ENCODE assay signal across 8 cellular contexts in genomic region chr6:75601608-75602163, GRCh38. TPM values are rescaled to one million over a fixed set of nuclear protein-coding genes. Genes with fewer than 3 reads are reported as not detected.
A peak's percentile ranks its signal among the peaks of the same experiment; 100 is the strongest.
DNase-seq lines count a peak whose midpoint lies in the region; ATAC-seq lines count a peak whose summit lies in the region.

Gene SENP6 (plus strand): TSS chr6:75601880. CDS start chr6:75602525, 645 bp downstream.

- H2BK15ac ChIP-seq in neuronal stem cell (ENCODE audit: low read length) = peak within 1 kb of the TSS; percentile 97

- H3K9me3 ChIP-seq in neuronal stem cell (replicated peaks in 1 of 2; ENCODE audit: control insufficient read depth in 2 of 2, insufficient read depth in 1 of 2, low read depth in 1 of 2, low read length in 2 of 2) (peaks cover 0 to 8% of the 10 kb centered on the region in 2 donors), subcutaneous abdominal adipose tissue (ENCODE audit: control insufficient read depth in 5 of 5, low read length in 5 of 5) (no peaks in the 10 kb centered on the region)

- H3K4me3 ChIP-seq in Jurkat, Clone E6-1 (ENCODE audit: low read length) = peak within 1 kb of the TSS; percentile 68
- H3K4me3 ChIP-seq in neuronal stem cell (ENCODE audit: low read length in 2 of 2) (peak within 1 kb of the TSS; percentile 68 to 95), subcutaneous abdominal adipose tissue (ENCODE audit: low read depth in 1 of 5, low read length in 5 of 5) (peak within 1 kb of the TSS; percentile 90 to 95 (median 94))

- H3K27me3 ChIP-seq in neuronal stem cell (ENCODE audit: control insufficient read depth in 3 of 3, insufficient read depth in 3 of 3, low read depth in 1 of 3, low read length in 3 of 3) (no peaks in the 10 kb centered on the region), subcutaneous abdominal adipose tissue (ENCODE audit: control insufficient read depth in 5 of 5, insufficient read depth in 4 of 5, low read length in 5 of 5) (no peaks in the 10 kb centered on the region)

- H3K4me1 ChIP-seq in neuronal stem cell (ENCODE audit: control insufficient read depth in 2 of 2, insufficient read depth in 1 of 2, low read depth in 1 of 2, low read length in 2 of 2) (peaks cover 0 to 2% of the 10 kb centered on the region in 2 donors), subcutaneous abdominal adipose tissue (ENCODE audit: control insufficient read depth in 5 of 5, insufficient read depth in 5 of 5, low read length in 5 of 5) (peaks cover 0 to 28% (median 25%) of the 10 kb centered on the region in 5 donors)

- H3K4me2 ChIP-seq in neuronal stem cell (ENCODE audit: insufficient read depth, low read length, poor library complexity, severe bottlenecking) = peak within 1 kb of the TSS; percentile 66

- H3K23ac ChIP-seq in neuronal stem cell (ENCODE audit: low read depth, low read length, poor library complexity) = peak within 1 kb of the TSS; percentile 99

- H3K36me3 ChIP-seq in neuronal stem cell (replicated peaks in 1 of 2; ENCODE audit: control insufficient read depth in 2 of 2, insufficient read depth in 2 of 2, low read length in 2 of 2) (peaks cover 0 to 19% of the 10 kb centered on the region in 2 donors), subcutaneous abdominal adipose tissue (ENCODE audit: control insufficient read depth in 5 of 5, insufficient read depth in 5 of 5, low read length in 5 of 5) (no peaks in the 10 kb centered on the region)

- H3K9ac ChIP-seq in neuronal stem cell (ENCODE audit: low read depth, low read length, poor library complexity) = peak within 1 kb of the TSS; percentile 99
- H3K9ac ChIP-seq in subcutaneous abdominal adipose tissue (ENCODE audit: low read length in 5 of 5) = peak within 1 kb of the TSS; percentile 91 to 98 (median 94)

- peaks cover 10% of the 10 kb centered on the region for H3K79me1 ChIP-seq in neuronal stem cell (ENCODE audit: low read depth, low read length)

- peak within 1 kb of the TSS; percentile 100 for H3K18ac ChIP-seq in neuronal stem cell (ENCODE audit: low read length)

- DNase-seq in Daoy (ENCODE audit: low read depth) = peak; percentile 91
- DNase-seq in Jurkat, Clone E6-1 (ENCODE audit: low read depth, low spot score) = peak; percentile 46
- DNase-seq in SK-MEL-5 (ENCODE audit: low read depth, low spot score) = peak; percentile 68
- peak; percentile 49 to 73 (median 65) for DNase-seq in activated naive CD4-positive, alpha-beta T cell (lab: John Stamatoyannopoulos, UW)
- peak; percentile 71 for DNase-seq in foreskin melanocyte
- DNase-seq in neuronal stem cell (ENCODE audit: low spot score) = peak; percentile 82

- H3K14ac ChIP-seq in neuronal stem cell (ENCODE audit: low read length) = peak within 1 kb of the TSS; percentile 100

- peak within 1 kb of the TSS; percentile 99 for H2BK5ac ChIP-seq in neuronal stem cell (ENCODE audit: low read length)

- H4K91ac ChIP-seq in neuronal stem cell (ENCODE audit: low read depth, low read length, poor library complexity) = peak within 1 kb of the TSS; percentile 64

- no CpG with 5 or more reads among the region's 67 CpGs for WGBS in neuronal stem cell (ENCODE audit: extremely low coverage in 2 of 2, insufficient read length in 2 of 2, insufficient replicate concordance in 1 of 2), 2 donors

- H2AFZ ChIP-seq in neuronal stem cell (ENCODE audit: low read length) = peak within 1 kb of the TSS; percentile 97

- peak within 1 kb of the TSS; percentile 90 for H2AK5ac ChIP-seq in neuronal stem cell (ENCODE audit: low read depth, low read length)

- H3K27ac ChIP-seq in neuronal stem cell (replicated peaks; ENCODE audit: low read length) = peak within 1 kb of the TSS; percentile 95
- peak within 1 kb of the TSS; percentile 97 for H3K27ac ChIP-seq in subcutaneous abdominal adipose tissue (ENCODE audit: low read depth, low read length)

- ATAC-seq in GM21619 (IDR thresholded peaks at IDR 0.05; ENCODE audit: unreplicated experiment) = peak; percentile 62

- H3K4ac ChIP-seq in neuronal stem cell (ENCODE audit: low read length) = peak within 1 kb of the TSS; percentile 95

- H2BK12ac ChIP-seq in neuronal stem cell (ENCODE audit: low read length) = peak within 1 kb of the TSS; percentile 97

- in situ Hi-C loops in SK-MEL-5 (cut with HindIII; ENCODE audit: low pct_unique_long_range_greater_than_20kb, low sequenced_read_pairs) = no loop called here

- H2BK120ac ChIP-seq in neuronal stem cell (ENCODE audit: low read depth, low read length) = peak within 1 kb of the TSS; percentile 72

- peak within 1 kb of the TSS; percentile 43 for H4K8ac ChIP-seq in neuronal stem cell (ENCODE audit: low read depth, low read length)

RNA-seq across cellular contexts. Expression of gene SENP6, which starts in this region (rescaled TPM):
- total RNA-seq in Daoy (2014; rRNA removed; shearing (Covaris generic)) = 67.4 and 83.2 TPM in 2 replicates
- 36.9 TPM for polyA plus RNA-seq in Jurkat, Clone E6-1 (2012; ENCODE audit: insufficient read depth, insufficient read length)
- 67.4 and 72.8 TPM in 2 replicates for total RNA-seq in SK-MEL-5 (2014; rRNA removed; shearing (Covaris generic))
- 36.0 and 47.3 TPM in 2 replicates for polyA plus RNA-seq in SK-MEL-5 (2015; cell fraction: cytosol; rRNA removed)
- 138 and 154 TPM in 2 replicates for polyA plus RNA-seq in SK-MEL-5 (2015; cell fraction: nucleus; rRNA removed)
- polyA plus RNA-seq in neuronal stem cell (2013, experiment 1 of 2) = 71.4 TPM
- polyA plus RNA-seq in neuronal stem cell (2013, experiment 2 of 2) = 73.7 TPM

Comparison
In these comparisons a context has a peak if more than half of its experiments do, and no peak if none do; other contexts are left out.
1. Peak in every context shown above with its lines: DNase-seq, ATAC-seq, H3K4me3 ChIP-seq and H3K27ac ChIP-seq.